1 cellular context compared by ENCODE assay signal in genomic region chr18:35355140-35355618, GRCh38.
TF ChIP-seq lines count a peak whose summit lies in the region.

No MANE protein-coding gene starts in this region.

TF ChIP-seq in HepG2, 621 proteins besides CTCF, POLR2A, EP300 and RAD21 (continued from another document and continues in another):
- TF ChIP-seq, protein P1, sequence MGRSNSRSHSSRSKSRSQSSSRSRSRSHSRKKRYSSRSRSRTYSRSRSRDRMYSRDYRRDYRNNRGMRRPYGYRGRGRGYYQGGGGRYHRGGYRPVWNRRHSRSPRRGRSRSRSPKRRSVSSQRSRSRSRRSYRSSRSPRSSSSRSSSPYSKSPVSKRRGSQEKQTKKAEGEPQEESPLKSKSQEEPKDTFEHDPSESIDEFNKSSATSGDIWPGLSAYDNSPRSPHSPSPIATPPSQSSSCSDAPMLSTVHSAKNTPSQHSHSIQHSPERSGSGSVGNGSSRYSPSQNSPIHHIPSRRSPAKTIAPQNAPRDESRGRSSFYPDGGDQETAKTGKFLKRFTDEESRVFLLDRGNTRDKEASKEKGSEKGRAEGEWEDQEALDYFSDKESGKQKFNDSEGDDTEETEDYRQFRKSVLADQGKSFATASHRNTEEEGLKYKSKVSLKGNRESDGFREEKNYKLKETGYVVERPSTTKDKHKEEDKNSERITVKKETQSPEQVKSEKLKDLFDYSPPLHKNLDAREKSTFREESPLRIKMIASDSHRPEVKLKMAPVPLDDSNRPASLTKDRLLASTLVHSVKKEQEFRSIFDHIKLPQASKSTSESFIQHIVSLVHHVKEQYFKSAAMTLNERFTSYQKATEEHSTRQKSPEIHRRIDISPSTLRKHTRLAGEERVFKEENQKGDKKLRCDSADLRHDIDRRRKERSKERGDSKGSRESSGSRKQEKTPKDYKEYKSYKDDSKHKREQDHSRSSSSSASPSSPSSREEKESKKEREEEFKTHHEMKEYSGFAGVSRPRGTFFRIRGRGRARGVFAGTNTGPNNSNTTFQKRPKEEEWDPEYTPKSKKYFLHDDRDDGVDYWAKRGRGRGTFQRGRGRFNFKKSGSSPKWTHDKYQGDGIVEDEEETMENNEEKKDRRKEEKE (IDR thresholded peaks at IDR 0.05) = no peak
- TF ChIP-seq ZNF660 (CRISPR knock-in tag; IDR thresholded peaks at IDR 0.05; ENCODE audit: borderline replicate concordance, low read depth) (no peak), HMG20A (CRISPR knock-in tag; IDR thresholded peaks at IDR 0.05; ENCODE audit: borderline replicate concordance) (no peak), PHF5A (CRISPR knock-in tag; IDR thresholded peaks at IDR 0.05; ENCODE audit: low read depth, unreplicated experiment) (no peak), ZSCAN12 (CRISPR knock-in tag; IDR thresholded peaks at IDR 0.05) (no peak), NPAS2 (CRISPR knock-in tag; IDR thresholded peaks at IDR 0.05; ENCODE audit: borderline replicate concordance) (no peak), RFXANK (CRISPR knock-in tag; IDR thresholded peaks at IDR 0.05) (no peak), MED1 (CRISPR knock-in tag; IDR thresholded peaks at IDR 0.05) (peak; percentile 37; the same call in 1 of the 2 replicates), ZNF562 (CRISPR knock-in tag; IDR thresholded peaks at IDR 0.05; ENCODE audit: borderline replicate concordance) (no peak), ZNF512B (CRISPR knock-in tag; IDR thresholded peaks at IDR 0.05; ENCODE audit: borderline replicate concordance) (no peak), MTERF4 (CRISPR knock-in tag; IDR thresholded peaks at IDR 0.05) (no peak), ZNF543 (CRISPR knock-in tag; IDR thresholded peaks at IDR 0.05) (no peak), ZNF780A (CRISPR knock-in tag; IDR thresholded peaks at IDR 0.05) (no peak), SATB2 (CRISPR knock-in tag; IDR thresholded peaks at IDR 0.05) (no peak), TMF1 (CRISPR knock-in tag; IDR thresholded peaks at IDR 0.05; ENCODE audit: low read depth) (no peak), JUN (CRISPR knock-in tag; IDR thresholded peaks at IDR 0.05) (no peak), FOXO4 (CRISPR knock-in tag; conservative IDR thresholded peaks at IDR 0.05) (no peak), SKIL (CRISPR knock-in tag; IDR thresholded peaks at IDR 0.05; ENCODE audit: borderline replicate concordance) (no peak), ZNF512 (CRISPR knock-in tag; IDR thresholded peaks at IDR 0.05) (no peak), KDM1A (CRISPR knock-in tag; IDR thresholded peaks at IDR 0.05) (no peak), ZNF557 (CRISPR knock-in tag; IDR thresholded peaks at IDR 0.05) (no peak), ZNF10 (CRISPR knock-in tag; IDR thresholded peaks at IDR 0.05; ENCODE audit: borderline replicate concordance, low read depth) (no peak), AGO1 (IDR thresholded peaks at IDR 0.05; ENCODE audit: low read depth, low read length, poor library complexity, severe bottlenecking) (no peak), PRDM15 (CRISPR knock-in tag; IDR thresholded peaks at IDR 0.05) (no peak), MAF1 (CRISPR knock-in tag; IDR thresholded peaks at IDR 0.05; ENCODE audit: borderline replicate concordance) (no peak), ZBTB43 (CRISPR knock-in tag; conservative IDR thresholded peaks at IDR 0.05) (no peak), ZNF639 (CRISPR knock-in tag; conservative IDR thresholded peaks at IDR 0.05) (no peak), ZFP82 (CRISPR knock-in tag; IDR thresholded peaks at IDR 0.05; ENCODE audit: borderline replicate concordance) (no peak), RXRA (CRISPR knock-in tag; IDR thresholded peaks at IDR 0.05) (no peak), ZSCAN25 (CRISPR knock-in tag; IDR thresholded peaks at IDR 0.05) (no peak)
- TF ChIP-seq, protein P2, sequence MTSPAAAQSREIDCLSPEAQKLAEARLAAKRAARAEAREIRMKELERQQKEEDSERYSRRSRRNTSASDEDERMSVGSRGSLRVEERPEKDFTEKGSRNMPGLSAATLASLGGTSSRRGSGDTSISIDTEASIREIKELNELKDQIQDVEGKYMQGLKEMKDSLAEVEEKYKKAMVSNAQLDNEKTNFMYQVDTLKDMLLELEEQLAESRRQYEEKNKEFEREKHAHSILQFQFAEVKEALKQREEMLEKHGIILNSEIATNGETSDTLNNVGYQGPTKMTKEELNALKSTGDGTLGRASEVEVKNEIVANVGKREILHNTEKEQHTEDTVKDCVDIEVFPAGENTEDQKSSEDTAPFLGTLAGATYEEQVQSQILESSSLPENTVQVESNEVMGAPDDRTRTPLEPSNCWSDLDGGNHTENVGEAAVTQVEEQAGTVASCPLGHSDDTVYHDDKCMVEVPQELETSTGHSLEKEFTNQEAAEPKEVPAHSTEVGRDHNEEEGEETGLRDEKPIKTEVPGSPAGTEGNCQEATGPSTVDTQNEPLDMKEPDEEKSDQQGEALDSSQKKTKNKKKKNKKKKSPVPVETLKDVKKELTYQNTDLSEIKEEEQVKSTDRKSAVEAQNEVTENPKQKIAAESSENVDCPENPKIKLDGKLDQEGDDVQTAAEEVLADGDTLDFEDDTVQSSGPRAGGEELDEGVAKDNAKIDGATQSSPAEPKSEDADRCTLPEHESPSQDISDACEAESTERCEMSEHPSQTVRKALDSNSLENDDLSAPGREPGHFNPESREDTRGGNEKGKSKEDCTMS (CRISPR knock-in tag; conservative IDR thresholded peaks at IDR 0.05) = no peak
